ENCODE assay signal across 8 cellular contexts in genomic region chr6:30326446-30327231, GRCh38. TPM values are rescaled to one million over a fixed set of nuclear protein-coding genes. Genes with fewer than 3 reads are reported as not detected.
A peak's percentile ranks its signal among the peaks of the same experiment; 100 is the strongest.
DNase-seq lines count a peak whose midpoint lies in the region; ATAC-seq and TF ChIP-seq lines count a peak whose summit lies in the region.

TSS of gene TRIM39 (plus strand) at chr6:30326927. CDS start at chr6:30329318, 2,391 bp downstream.

- no peaks in the 10 kb centered on the region for H3K9me3 ChIP-seq in parathyroid adenoma (ENCODE audit: control insufficient read depth, low read length)
- no peaks in the 10 kb centered on the region for H3K9me3 ChIP-seq in tibial artery

- H3K9ac ChIP-seq in parathyroid adenoma = peak within 1 kb of the TSS; percentile 70

- H3K4me3 ChIP-seq in GM12865 (ENCODE audit: low read depth, low read length) (peak within 1 kb of the TSS; percentile 94), parathyroid adenoma (ENCODE audit: low read depth, low read length) (peak within 1 kb of the TSS; percentile 98), tibial artery (peak within 1 kb of the TSS; percentile 59 to 62)

- H2AFZ ChIP-seq in parathyroid adenoma = peak within 1 kb of the TSS; percentile 96

- peaks cover 30% of the 10 kb centered on the region for H3K79me2 ChIP-seq in parathyroid adenoma

- peak within 1 kb of the TSS; percentile 92 for H3K27ac ChIP-seq in parathyroid adenoma
- H3K27ac ChIP-seq in tibial artery = peak within 1 kb of the TSS; percentile 85 to 89

- no peaks in the 10 kb centered on the region for H3K36me3 ChIP-seq in parathyroid adenoma (ENCODE audit: control insufficient read depth, insufficient read depth, low read length)
- H3K36me3 ChIP-seq in tibial artery = peaks cover 23 to 27% (median 23%) of the 10 kb centered on the region in 3 donors

- intact Hi-C loops in Right ventricle myocardium inferior (cut with DNase I) (loop anchor here (2.0 kb wide), 1 partner anchor 18 kb away; the partner anchor contains the start of gene RPP21), tibial artery (cut with DNase I; ENCODE audit: low total_unique reads) (loop anchor here (10.0 kb wide), 1 partner anchor 112 kb away; the partner anchor contains the start of gene TRIM26)

- H3K27me3 ChIP-seq in parathyroid adenoma (ENCODE audit: control insufficient read depth, insufficient read depth, low read length) = no peaks in the 10 kb centered on the region
- no peaks in the 10 kb centered on the region for H3K27me3 ChIP-seq in tibial artery

- ATAC-seq in HG02678 (IDR thresholded peaks at IDR 0.05; ENCODE audit: unreplicated experiment) = peak; percentile 74
- peak; percentile 91 for ATAC-seq in Right ventricle myocardium inferior

- H3K4me1 ChIP-seq in parathyroid adenoma = peaks cover 10% of the 10 kb centered on the region
- H3K4me1 ChIP-seq in tibial artery = peaks cover 0 to 29% (median 14%) of the 10 kb centered on the region in 4 donors

- TF ChIP-seq CTCF in GM12865 (IDR thresholded peaks at IDR 0.05; ENCODE audit: insufficient read depth, low read depth, low read length, missing control alignments) = no peak
- TF ChIP-seq CTCF in parathyroid adenoma (IDR thresholded peaks at IDR 0.05) = no peak
- peak in 1 of 2 experiments; percentile 17 for TF ChIP-seq CTCF in tibial artery (IDR thresholded peaks at IDR 0.05)

- peak within 1 kb of the TSS; percentile 100 for H3K4me2 ChIP-seq in parathyroid adenoma (ENCODE audit: low read length)

- DNase-seq in GM12865 (ENCODE audit: low read depth) (peak; percentile 85), NCI-H128 (lab: John Stamatoyannopoulos, UW; ENCODE audit: unreplicated experiment) (peak; percentile 38), SW480 (ENCODE audit: low spot score) (peak; percentile 77), Right ventricle myocardium inferior (ENCODE audit: missing footprints) (peak; percentile 98), tibial artery (peak; percentile 89 to 92)
- peak; percentile 76 for DNase-seq in activated naive CD8-positive, alpha-beta T cell treated with anti-CD3 and anti-CD28 coated beads, Interleukin-2, amount 50 U/mL, for 16 hours (ENCODE audit: low read depth, low spot score)

RNA-seq across cellular contexts. Expression of gene TRIM39, which starts in this region (rescaled TPM):
- total RNA-seq in Right ventricle myocardium inferior = 8.3 TPM

Comparison
In these comparisons a context has a peak if more than half of its experiments do, and no peak if none do; other contexts are left out.
1. Peak in every context shown above with its lines: DNase-seq, ATAC-seq, H3K4me3 ChIP-seq and H3K27ac ChIP-seq.
2. DNase-seq: peak in every context shown above with its lines; median percentile 98 in Right ventricle myocardium inferior; 90 in tibial artery; 85 in GM12865; 77 in SW480; 76 in activated naive CD8-positive, alpha-beta T cell treated with anti-CD3 and anti-CD28 coated beads, Interleukin-2, amount 50 U/mL, for 16 hours; 38 in NCI-H128.